In the genomic region with DNA sequence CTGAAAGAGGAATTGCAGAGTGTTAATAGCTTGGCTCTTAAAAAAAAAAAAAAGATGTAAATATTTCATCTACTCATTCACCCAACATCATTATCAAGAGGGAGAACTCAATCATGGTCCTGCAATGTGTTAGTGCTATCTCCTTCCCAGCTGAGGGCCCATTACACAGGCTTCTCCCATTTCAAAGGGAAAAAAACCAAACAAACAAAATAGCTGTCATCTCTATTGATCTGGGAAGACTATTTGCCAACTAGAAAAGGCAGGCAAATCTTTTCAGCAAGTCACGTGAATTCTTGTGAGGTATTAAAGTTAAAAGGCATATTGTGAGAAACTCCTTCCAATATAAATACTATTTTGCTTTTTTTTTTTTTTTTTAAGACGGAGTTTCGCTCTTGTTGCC, we compare ENCODE assay signal across 23 cellular contexts.
A peak's percentile ranks its signal among the peaks of the same experiment; 100 is the strongest.
DNase-seq lines count a peak whose midpoint lies in the region; ATAC-seq, FAIRE-seq and TF ChIP-seq lines count a peak whose summit lies in the region.
"Had no signal": no experiment of that assay in that cellular context is flagged by ENCODE, and none has a peak within 500 bp of the region (broad histone marks: within the 10 kb centered on the region; RNA-seq: fewer than 3 reads in every experiment).

No MANE protein-coding gene starts in this region.

- no peaks in the 10 kb centered on the region for H3K27me3 ChIP-seq in GM23338 (ENCODE audit: insufficient read depth)
- no peaks in the 10 kb centered on the region for H3K27me3 ChIP-seq in body of pancreas
- H3K27me3 ChIP-seq in liver (ENCODE audit: control insufficient read depth in 4 of 4, insufficient read depth in 4 of 4, low read length in 3 of 4): no peaks in the 10 kb centered on the region
- no peaks in the 10 kb centered on the region for H3K27me3 ChIP-seq in pancreas
- H3K27me3 ChIP-seq: BLaER1 had no signal

- no peaks in the 10 kb centered on the region for H4K20me1 ChIP-seq in GM23338 (replicated peaks; ENCODE audit: insufficient read depth)
- H4K20me1 ChIP-seq: BLaER1 had no signal

- intact Hi-C loops in body of pancreas (cut with DNase I): no loop called here
- intact Hi-C loops in pancreas (cut with DNase I): no loop called here

- H3K27me3 Mint-ChIP-seq in GM23338 (ENCODE audit: insufficient read depth, low read depth, poor library complexity): no peaks in the 10 kb centered on the region
- H3K27me3 Mint-ChIP-seq in naive thymus-derived CD8-positive, alpha-beta T cell: peaks cover 0 to 9% (median 2%) of the 10 kb centered on the region in 5 donors
- H3K27me3 Mint-ChIP-seq: CD4-positive, CD25-positive, alpha-beta regulatory T cell had no signal

- TF ChIP-seq CTCF in GM23338 (conservative IDR thresholded peaks at IDR 0.05; ENCODE audit: low read depth in 2 of 2) (no peak), body of pancreas (IDR thresholded peaks at IDR 0.05) (no peak), liver (IDR thresholded peaks at IDR 0.05; ENCODE audit: low read depth, low read length, missing input control) (no peak), pancreas (IDR thresholded peaks at IDR 0.05) (no peak)

- no peaks in the 10 kb centered on the region for H3K79me2 ChIP-seq in GM23338 (replicated peaks; ENCODE audit: insufficient read depth)

- H3K9me2 ChIP-seq in GM23338 (ENCODE audit: insufficient read depth): no peaks in the 10 kb centered on the region

- no peaks in the 10 kb centered on the region for H3K36me3 ChIP-seq in GM23338 (ENCODE audit: insufficient read depth)
- no peaks in the 10 kb centered on the region for H3K36me3 ChIP-seq in body of pancreas (replicated peaks in 1 of 2; ENCODE audit: insufficient read depth in 1 of 2, low read depth in 2 of 2)
- H3K36me3 ChIP-seq in liver (ENCODE audit: control insufficient read depth in 4 of 4, insufficient read depth in 3 of 4, low read depth in 1 of 4, low read length in 3 of 4): no peaks in the 10 kb centered on the region
- H3K36me3 ChIP-seq in pancreas: no peaks in the 10 kb centered on the region
- H3K36me3 ChIP-seq: BLaER1 had no signal

- TF ChIP-seq POLR2A in body of pancreas (IDR thresholded peaks at IDR 0.05): no peak

- no peaks in the 10 kb centered on the region for H3F3A ChIP-seq in GM23338 (replicated peaks; ENCODE audit: low read depth)

- 0 out of 2 replicates have a peak overlapping the region, but pooled peaks have one; percentile 9 for H2AFZ ChIP-seq in GM23338

- TF ChIP-seq RAD21 in liver (IDR thresholded peaks at IDR 0.05): peak in 1 of 2 donors; percentile 5

- H3K9me3 ChIP-seq in body of pancreas (no peaks in the 10 kb centered on the region), liver (ENCODE audit: control insufficient read depth in 4 of 4, low read length in 3 of 4) (no peaks in the 10 kb centered on the region), pancreas (no peaks in the 10 kb centered on the region)
- H3K9me3 ChIP-seq: BLaER1, Caco-2 had no signal

- FAIRE-seq in pancreas (lab: Jason Lieb, UNC) (no peak), HTR-8/SVneo (lab: Jason Lieb, UNC) (no peak)
- FAIRE-seq: A204.1, G401.6, GM12892, GM19239, H1 had no signal

- POLR2A ChIA-PET in naive thymus-derived CD8-positive, alpha-beta T cell (lab: Charles Lee): no interaction called here

- no peak for ATAC-seq in GM23338
- ATAC-seq in body of pancreas: peak; percentile 36
- peak in 3 of 4 donors; percentile 37 to 53 (median 52) for ATAC-seq in pancreas
- ATAC-seq in GM21360 (IDR thresholded peaks at IDR 0.05; ENCODE audit: unreplicated experiment): no peak
- ATAC-seq in naive thymus-derived CD8-positive, alpha-beta T cell: no peak
- ATAC-seq: CD8-positive, alpha-beta T cell had no signal

- WGBS in body of pancreas, 2 donors: 24 to 44% methylated on average over 3 of the region's 3 CpGs
- 66% methylated on average over 3 of the region's 3 CpGs for WGBS in liver
- 23 to 38% methylated on average over 3 of the region's 3 CpGs for WGBS in pancreas, 2 donors

- no peaks in the 10 kb centered on the region for H3K36me3 Mint-ChIP-seq in GM23338 (ENCODE audit: low read depth)
- H3K36me3 Mint-ChIP-seq in naive thymus-derived CD8-positive, alpha-beta T cell: no peaks in the 10 kb centered on the region
- H3K36me3 Mint-ChIP-seq: CD4-positive, CD25-positive, alpha-beta regulatory T cell; CD8-positive, alpha-beta T cell had no signal

- H3K4me1 ChIP-seq in GM23338 (ENCODE audit: insufficient read depth): no peaks in the 10 kb centered on the region
- peaks cover 21% of the 10 kb centered on the region for H3K4me1 ChIP-seq in body of pancreas
- no peaks in the 10 kb centered on the region for H3K4me1 ChIP-seq in liver (ENCODE audit: control insufficient read depth in 4 of 4, insufficient read depth in 4 of 4, low read length in 3 of 4)
- peaks cover 6 to 39% (median 8%) of the 10 kb centered on the region in 3 donors for H3K4me1 ChIP-seq in pancreas

- H3K9ac ChIP-seq in liver (ENCODE audit: low read depth in 1 of 2, low read length in 2 of 2): no peak overlapping the region
- H3K9ac ChIP-seq: BLaER1 had no signal

- H3K4me1 Mint-ChIP-seq in GM23338: no peaks in the 10 kb centered on the region
- H3K4me1 Mint-ChIP-seq in naive thymus-derived CD8-positive, alpha-beta T cell: peaks cover 0 to 6% (median 0%) of the 10 kb centered on the region in 4 donors
- H3K4me1 Mint-ChIP-seq: CD4-positive, CD25-positive, alpha-beta regulatory T cell had no signal

- DNase-seq in GM23338 (ENCODE audit: low spot score) (no peak), body of pancreas (no peak), pancreas (no peak), HTR-8/SVneo (ENCODE audit: insufficient read length, low spot score) (no peak)
- DNase-seq in naive thymus-derived CD8-positive, alpha-beta T cell: no peak
- DNase-seq: Caco-2; CD4-positive, CD25-positive, alpha-beta regulatory T cell; CD8-positive, alpha-beta T cell; DMS153; DND-41; H7; HCEC 1CT had no signal

- no peak overlapping the region for H3K4me3 Mint-ChIP-seq in GM23338
- H3K4me3 Mint-ChIP-seq in naive thymus-derived CD8-positive, alpha-beta T cell: no peak overlapping the region
- H3K4me3 Mint-ChIP-seq: B cell; CD4-positive, CD25-positive, alpha-beta regulatory T cell; CD8-positive, alpha-beta T cell had no signal

- no peaks in the 10 kb centered on the region for H3K9me3 Mint-ChIP-seq in GM23338
- H3K9me3 Mint-ChIP-seq in naive thymus-derived CD8-positive, alpha-beta T cell: no peaks in the 10 kb centered on the region
- H3K9me3 Mint-ChIP-seq: CD8-positive, alpha-beta T cell had no signal

- H3K4me3 ChIP-seq in GM23338: no peak overlapping the region
- no peak overlapping the region for H3K4me3 ChIP-seq in body of pancreas
- no peak overlapping the region for H3K4me3 ChIP-seq in liver (ENCODE audit: low read depth in 1 of 3, low read length in 3 of 3)
- H3K4me3 ChIP-seq in pancreas: no peak overlapping the region
- H3K4me3 ChIP-seq: BLaER1 had no signal

- H3K4me2 ChIP-seq in GM23338: no peak overlapping the region
- H3K4me2 ChIP-seq: BLaER1 had no signal

- H3K27ac ChIP-seq in GM23338 (ENCODE audit: low read depth) (no peak overlapping the region), body of pancreas (no peak overlapping the region), liver (ENCODE audit: low read depth in 1 of 2, low read length in 2 of 2) (no peak overlapping the region), pancreas (peak overlapping the region in 1 of 4 donors; percentile 26)
- H3K27ac ChIP-seq: 22Rv1, BLaER1, C4-2B had no signal

- no peak overlapping the region for H3K27ac Mint-ChIP-seq in GM23338
- no peak overlapping the region for H3K27ac Mint-ChIP-seq in naive thymus-derived CD8-positive, alpha-beta T cell
- H3K27ac Mint-ChIP-seq: B cell; CD4-positive, CD25-positive, alpha-beta regulatory T cell; CD8-positive, alpha-beta T cell had no signal

TF ChIP-seq in GM23338, 12 proteins besides CTCF, POLR2A, EP300 and RAD21 (continues in another document):
- no peak for TF ChIP-seq POLR2AphosphoS5 (IDR thresholded peaks at IDR 0.05; ENCODE audit: low read depth)

TF ChIP-seq in liver, 16 proteins besides CTCF, POLR2A, EP300 and RAD21:
- TF ChIP-seq FOXA2 (IDR thresholded peaks at IDR 0.05): no peak
- TF ChIP-seq RXRA (IDR thresholded peaks at IDR 0.05): no peak
- no peak for TF ChIP-seq GABPA (IDR thresholded peaks at IDR 0.05 in 1 of 2, conservative IDR thresholded peaks at IDR 0.05 in 1 of 2)
- TF ChIP-seq YY1 (IDR thresholded peaks at IDR 0.05): peak; percentile 18

Comparison
In these comparisons a context has a peak if more than half of its experiments do, and no peak if none do; other contexts are left out.
1. ATAC-seq: peak in body of pancreas (single experiment) and pancreas (3 of 4); none in GM23338 (single experiment), GM21360 (single experiment) and naive thymus-derived CD8-positive, alpha-beta T cell (0 of 2).